In genomic region chr1:33163621-33164071, GRCh38 we compare ENCODE assay signal across 16 cellular contexts. TPM values are rescaled to one million over a fixed set of nuclear protein-coding genes. Genes with fewer than 3 reads are reported as not detected.
DNase-seq lines count a peak whose midpoint lies in the region; ATAC-seq and TF ChIP-seq lines count a peak whose summit lies in the region.
"Had no signal": no experiment of that assay in that cellular context is flagged by ENCODE, and none has a peak within 500 bp of the region (broad histone marks: within the 10 kb centered on the region; RNA-seq: fewer than 3 reads in every experiment).

No MANE protein-coding gene starts in this region.

- no peak overlapping the region for H3K4me3 Mint-ChIP-seq in mesothelial cell of epicardium
- H3K4me3 Mint-ChIP-seq: effector memory CD8-positive, alpha-beta T cell had no signal

- peak overlapping the region in 3 of 11 experiments; percentile 16 to 18 (median 17); a peak in 3 of 22 replicates for H3K27ac ChIP-seq in BLaER1 treated with 17β-estradiol and CSF1 and Interleukin-3, amounts not matched to agents 10 nM and 100 nM
- no peak overlapping the region for H3K27ac ChIP-seq in tibial artery
- H3K27ac ChIP-seq: neutrophil had no signal

- H3K4me2 ChIP-seq in BLaER1 treated with 17β-estradiol and CSF1 and Interleukin-3, amounts not matched to agents 10 nM and 100 nM = peak overlapping the region; percentile 10 to 63 (median 41); a peak in 15 of 22 replicates

- no peak for TF ChIP-seq CTCF in choroid plexus epithelial cell (conservative IDR thresholded peaks at IDR 0.05; ENCODE audit: low read depth, low read length)
- TF ChIP-seq CTCF in mesothelial cell of epicardium (IDR thresholded peaks at IDR 0.05; ENCODE audit: unreplicated experiment) = no peak
- no peak for TF ChIP-seq CTCF in tibial artery (IDR thresholded peaks at IDR 0.05)

- H4K20me1 ChIP-seq in BLaER1 treated with 17β-estradiol and CSF1 and Interleukin-3, amounts not matched to agents 10 nM and 100 nM = peaks cover 0 to 6% (median 0%) of the 10 kb centered on the region in 11 experiments; a peak in 1 of 22 replicates

- H3K36me3 ChIP-seq in BLaER1 treated with 17β-estradiol and CSF1 and Interleukin-3, amounts not matched to agents 10 nM and 100 nM = peaks cover 1 to 51% (median 33%) of the 10 kb centered on the region in 11 experiments; a peak in 18 of 22 replicates
- peaks cover 14 to 44% (median 19%) of the 10 kb centered on the region in 3 donors for H3K36me3 ChIP-seq in tibial artery
- H3K36me3 ChIP-seq: neutrophil had no signal

- intact Hi-C loops in tibial artery (cut with DNase I; ENCODE audit: low total_unique reads) = no loop called here

- H3K27ac Mint-ChIP-seq in mesothelial cell of epicardium = peak overlapping the region; percentile 82

- H3K9me3 Mint-ChIP-seq in mesothelial cell of epicardium = peaks cover 4% of the 10 kb centered on the region
- H3K9me3 Mint-ChIP-seq: effector memory CD8-positive, alpha-beta T cell had no signal

- no peaks in the 10 kb centered on the region for H3K27me3 Mint-ChIP-seq in mesothelial cell of epicardium (ENCODE audit: low read depth)
- H3K27me3 Mint-ChIP-seq: effector memory CD8-positive, alpha-beta T cell had no signal

- H3K9me3 ChIP-seq in BLaER1 treated with 17β-estradiol and CSF1 and Interleukin-3, amounts not matched to agents 10 nM and 100 nM (replicated peaks in 1 of 11) = peaks cover 0 to 6% (median 0%) of the 10 kb centered on the region in 11 experiments; a peak in 3 of 22 replicates
- no peaks in the 10 kb centered on the region for H3K9me3 ChIP-seq in tibial artery
- H3K9me3 ChIP-seq: neutrophil, tibial nerve had no signal

- peaks cover 7 to 12% (median 10%) of the 10 kb centered on the region in 10 experiments; a peak in 17 of 20 replicates for H3K4me1 ChIP-seq in BLaER1 treated with 17β-estradiol and CSF1 and Interleukin-3, amounts not matched to agents 10 nM and 100 nM
- peaks cover 0 to 15% (median 5%) of the 10 kb centered on the region in 4 donors for H3K4me1 ChIP-seq in tibial artery

- no peak overlapping the region for H3K4me3 ChIP-seq in BLaER1 treated with 17β-estradiol and CSF1 and Interleukin-3, amounts not matched to agents 10 nM and 100 nM
- H3K4me3 ChIP-seq in choroid plexus epithelial cell (ENCODE audit: low read depth, low read length) (no peak overlapping the region), tibial artery (no peak overlapping the region)
- H3K4me3 ChIP-seq: tibial nerve had no signal

- H3K36me3 Mint-ChIP-seq in mesothelial cell of epicardium = peaks cover 9% of the 10 kb centered on the region

- H3K9ac ChIP-seq in BLaER1 treated with 17β-estradiol and CSF1 and Interleukin-3, amounts not matched to agents 10 nM and 100 nM = no peak overlapping the region; a peak in 1 of 22 replicates

- no peak for ATAC-seq in GM21737 (IDR thresholded peaks at IDR 0.05; ENCODE audit: unreplicated experiment)
- ATAC-seq in HG02759 (IDR thresholded peaks at IDR 0.05; ENCODE audit: unreplicated experiment) = no peak
- ATAC-seq: effector memory CD8-positive, alpha-beta T cell; HepG2; left colon had no signal

- peaks cover 66% of the 10 kb centered on the region for H3K4me1 Mint-ChIP-seq in mesothelial cell of epicardium

- H3K27me3 ChIP-seq in BLaER1 treated with 17β-estradiol and CSF1 and Interleukin-3, amounts not matched to agents 10 nM and 100 nM = no peaks in the 10 kb centered on the region
- H3K27me3 ChIP-seq in tibial artery = no peaks in the 10 kb centered on the region
- H3K27me3 ChIP-seq: tibial nerve had no signal

- DNase-seq in NCI-H69 (lab: John Stamatoyannopoulos, UW) = peak; percentile 79
- peak; percentile 98 for DNase-seq in choroid plexus epithelial cell (ENCODE audit: low read depth)
- no peak for DNase-seq in mesothelial cell of epicardium (ENCODE audit: low spot score in 2 of 2, unreplicated experiment in 2 of 2)
- no peak for DNase-seq in tibial artery
- DNase-seq in CD1c-positive myeloid dendritic cell (ENCODE audit: extremely low spot score) = no peak
- DNase-seq: amygdala; effector memory CD8-positive, alpha-beta T cell; left colon; NCI-H1436 treated with DMSO at 0.1 percent for 48 hours; NCI-H446 treated with DMSO at 0.1 percent for 48 hours had no signal

RNA-seq across cellular contexts. Expression of gene TRIM62, which starts 18.2 kb away (rescaled TPM):
- total RNA-seq in mesothelial cell of epicardium = 13.6 to 14.7 TPM (median 13.9 TPM) in 3 replicates

Comparison
In these comparisons a context has a peak if more than half of its experiments do, and no peak if none do; other contexts are left out.
1. DNase-seq: peak in NCI-H69 (single experiment) and choroid plexus epithelial cell (single experiment); none in mesothelial cell of epicardium (0 of 2), tibial artery (0 of 2) and CD1c-positive myeloid dendritic cell (single experiment).